In genomic region chr1:227777646-227778045, GRCh38 we compare ENCODE assay signal across 32 cellular contexts. TPM values are rescaled to one million over a fixed set of nuclear protein-coding genes. Genes with fewer than 3 reads are reported as not detected.
"Had no signal": no experiment of that assay in that cellular context is flagged by ENCODE, and none has a peak within 500 bp of the region (broad histone marks: within the 10 kb centered on the region; RNA-seq: fewer than 3 reads in every experiment).

No MANE protein-coding gene starts in this region.

- H3K9me3 ChIP-seq: body of pancreas, gastroesophageal sphincter, pancreas, psoas muscle, spleen, testis, vagina had no signal

- H3K27me3 Mint-ChIP-seq: activated naive CD4-positive, alpha-beta T cell treated with anti-CD3 and anti-CD28 coated beads, Interleukin-2, amount 50 U/mL, for 24 hours; type B pancreatic cell had no signal

- H3K9me3 Mint-ChIP-seq: activated naive CD4-positive, alpha-beta T cell treated with anti-CD3 and anti-CD28 coated beads, Interleukin-2, amount 50 U/mL, for 24 hours; nephron; T-helper 1 cell treated with Interleukin-12 subunit alpha and Interleukin-12 subunit beta and Interleukin-4 antibody, amounts not matched to agents 30 μg/mL and 1 μg/mL, for 36 hours; type B pancreatic cell had no signal

- ATAC-seq: body of pancreas, gastroesophageal sphincter, pancreas had no signal

- H3K4me3 Mint-ChIP-seq: activated naive CD4-positive, alpha-beta T cell treated with anti-CD3 and anti-CD28 coated beads, Interleukin-2, amount 50 U/mL, for 24 hours; nephron; T-helper 1 cell treated with Interleukin-12 subunit alpha and Interleukin-12 subunit beta and Interleukin-4 antibody, amounts not matched to agents 30 μg/mL and 1 μg/mL, for 36 hours; type B pancreatic cell had no signal

- DNase-seq: activated CD4-positive, alpha-beta T cell treated with anti-CD3 and anti-CD28 coated beads for 4 hours; activated CD4-positive, alpha-beta T cell treated with anti-CD3 and anti-CD28 coated beads, Interleukin-2, amount 50 U/mL, for 4 hours; activated T-cell treated with anti-CD3 and anti-CD28 coated beads for 4 hours; anterior cingulate cortex; body of pancreas; effector memory CD4-positive, alpha-beta T cell; erythroblast; pancreas; spleen; stimulated activated naive CD4-positive, alpha-beta T cell; SW 1271; T-helper 9 cell; testis had no signal

- H3K4me3 ChIP-seq: body of pancreas, cardiac muscle cell, coronary artery, dorsolateral prefrontal cortex, gastroesophageal sphincter, hepatocyte, pancreas, psoas muscle, SK-N-MC, spleen, testis, vagina had no signal

- H3K27me3 ChIP-seq: body of pancreas, cardiac muscle cell, dorsolateral prefrontal cortex, gastroesophageal sphincter, hepatocyte, pancreas, spleen, testis, vagina had no signal

- H3K27ac ChIP-seq: body of pancreas, cardiac muscle cell, coronary artery, dorsolateral prefrontal cortex, gastroesophageal sphincter, hepatocyte, pancreas, psoas muscle, SK-N-MC, spleen, testis, vagina, VCaP had no signal

- H2AFZ ChIP-seq: hepatocyte had no signal

- H3K36me3 ChIP-seq: cardiac muscle cell, pancreas had no signal

- H3K27ac Mint-ChIP-seq: activated naive CD4-positive, alpha-beta T cell treated with anti-CD3 and anti-CD28 coated beads, Interleukin-2, amount 50 U/mL, for 24 hours; T-helper 1 cell treated with Interleukin-12 subunit alpha and Interleukin-12 subunit beta and Interleukin-4 antibody, amounts not matched to agents 30 μg/mL and 1 μg/mL, for 36 hours; type B pancreatic cell had no signal

- H3K4me1 ChIP-seq: body of pancreas, pancreas, psoas muscle, testis had no signal

- H3K4me2 ChIP-seq: hepatocyte had no signal

RNA-seq across cellular contexts. Expression of gene PRSS38, which starts 37.8 kb away (rescaled TPM):
- total RNA-seq: body of pancreas, cardiac muscle cell, cerebellum, fibroblast of lung, fibroblast of villous mesenchyme, gastroesophageal sphincter, hepatocyte, lower leg skin, pancreas, psoas muscle, spleen, vagina had no signal
- polyA plus RNA-seq: adipose tissue, cardiac muscle cell, fibroblast of lung, hepatocyte, keratinocyte, pancreas, psoas muscle, spleen had no signal
